Comparison of ENCODE assay signal across 1 cellular context in the genomic region with DNA sequence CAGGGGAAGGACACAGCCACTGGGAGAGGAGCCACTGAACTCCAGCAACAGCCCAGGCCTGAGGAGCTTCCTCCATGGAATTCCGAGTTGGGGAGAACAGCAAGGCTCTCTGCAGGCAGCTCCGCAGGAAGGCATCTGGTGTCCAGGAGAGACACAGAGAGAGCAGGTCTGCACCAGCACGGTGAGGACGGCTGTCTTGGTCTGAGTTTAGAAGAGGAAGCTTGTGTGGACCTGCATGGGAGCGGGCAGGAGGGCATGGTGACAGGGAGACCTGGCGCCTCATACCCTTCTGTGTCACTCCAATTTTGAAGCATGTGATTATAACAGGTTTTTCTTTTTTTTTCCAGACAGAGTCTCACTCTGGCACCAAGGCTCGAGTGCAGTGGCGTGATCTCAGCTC.
TF ChIP-seq lines count a peak whose summit lies in the region.

No MANE protein-coding gene starts in this region.

TF ChIP-seq in HepG2, 621 proteins besides CTCF, POLR2A, EP300 and RAD21:
- TF ChIP-seq, protein P1, sequence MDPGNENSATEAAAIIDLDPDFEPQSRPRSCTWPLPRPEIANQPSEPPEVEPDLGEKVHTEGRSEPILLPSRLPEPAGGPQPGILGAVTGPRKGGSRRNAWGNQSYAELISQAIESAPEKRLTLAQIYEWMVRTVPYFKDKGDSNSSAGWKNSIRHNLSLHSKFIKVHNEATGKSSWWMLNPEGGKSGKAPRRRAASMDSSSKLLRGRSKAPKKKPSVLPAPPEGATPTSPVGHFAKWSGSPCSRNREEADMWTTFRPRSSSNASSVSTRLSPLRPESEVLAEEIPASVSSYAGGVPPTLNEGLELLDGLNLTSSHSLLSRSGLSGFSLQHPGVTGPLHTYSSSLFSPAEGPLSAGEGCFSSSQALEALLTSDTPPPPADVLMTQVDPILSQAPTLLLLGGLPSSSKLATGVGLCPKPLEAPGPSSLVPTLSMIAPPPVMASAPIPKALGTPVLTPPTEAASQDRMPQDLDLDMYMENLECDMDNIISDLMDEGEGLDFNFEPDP (CRISPR knock-in tag; conservative IDR thresholded peaks at IDR 0.05) = 0 out of 2 replicates have a peak, but pooled peaks have one; percentile 73
- TF ChIP-seq, protein P2, sequence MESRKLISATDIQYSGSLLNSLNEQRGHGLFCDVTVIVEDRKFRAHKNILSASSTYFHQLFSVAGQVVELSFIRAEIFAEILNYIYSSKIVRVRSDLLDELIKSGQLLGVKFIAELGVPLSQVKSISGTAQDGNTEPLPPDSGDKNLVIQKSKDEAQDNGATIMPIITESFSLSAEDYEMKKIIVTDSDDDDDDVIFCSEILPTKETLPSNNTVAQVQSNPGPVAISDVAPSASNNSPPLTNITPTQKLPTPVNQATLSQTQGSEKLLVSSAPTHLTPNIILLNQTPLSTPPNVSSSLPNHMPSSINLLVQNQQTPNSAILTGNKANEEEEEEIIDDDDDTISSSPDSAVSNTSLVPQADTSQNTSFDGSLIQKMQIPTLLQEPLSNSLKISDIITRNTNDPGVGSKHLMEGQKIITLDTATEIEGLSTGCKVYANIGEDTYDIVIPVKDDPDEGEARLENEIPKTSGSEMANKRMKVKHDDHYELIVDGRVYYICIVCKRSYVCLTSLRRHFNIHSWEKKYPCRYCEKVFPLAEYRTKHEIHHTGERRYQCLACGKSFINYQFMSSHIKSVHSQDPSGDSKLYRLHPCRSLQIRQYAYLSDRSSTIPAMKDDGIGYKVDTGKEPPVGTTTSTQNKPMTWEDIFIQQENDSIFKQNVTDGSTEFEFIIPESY (CRISPR knock-in tag; IDR thresholded peaks at IDR 0.05) = no peak
